In genomic region chr12:22722081-22722480, GRCh38 we compare ENCODE assay signal across 18 cellular contexts.
A peak's percentile ranks its signal among the peaks of the same experiment; 100 is the strongest.
DNase-seq lines count a peak whose midpoint lies in the region; TF ChIP-seq lines count a peak whose summit lies in the region.
"Had no signal": no experiment of that assay in that cellular context is flagged by ENCODE, and none has a peak within 500 bp of the region (broad histone marks: within the 10 kb centered on the region; RNA-seq: fewer than 3 reads in every experiment).

No MANE protein-coding gene starts in this region.

- H2BK20ac ChIP-seq in H9 (ENCODE audit: low read depth, low read length, poor library complexity, severe bottlenecking) = no peak overlapping the region

- H3K27me3 Mint-ChIP-seq in HFFc6 (ENCODE audit: insufficient read depth) = peaks cover 10% of the 10 kb centered on the region; the same call in 1 of the 2 replicates
- H3K27me3 Mint-ChIP-seq in H9 (ENCODE audit: low read depth) = no peaks in the 10 kb centered on the region

- H3K9me3 Mint-ChIP-seq in HFFc6 (no peaks in the 10 kb centered on the region), H9 (no peaks in the 10 kb centered on the region)
- H3K9me3 Mint-ChIP-seq: CD8-positive, alpha-beta T cell had no signal

- H3K79me1 ChIP-seq in H9 (ENCODE audit: insufficient read depth, low read depth, low read length, poor library complexity, severe bottlenecking) = no peaks in the 10 kb centered on the region

- H2BK120ac ChIP-seq in H9 (ENCODE audit: low read depth, low read length, poor library complexity, severe bottlenecking) = no peak overlapping the region

- no peaks in the 10 kb centered on the region for H3K79me2 ChIP-seq in H9 (ENCODE audit: insufficient read depth, low read length)

- in situ Hi-C loops in SK-MEL-5 (cut with HindIII; ENCODE audit: low pct_unique_long_range_greater_than_20kb, low sequenced_read_pairs) = no loop called here

- H3K23ac ChIP-seq in H9 (ENCODE audit: insufficient read length, low read depth, low read length) = no peak overlapping the region

- no peak overlapping the region for H2AK5ac ChIP-seq in H9 (ENCODE audit: insufficient read length, low read length)

- H2AFZ ChIP-seq in H9 (ENCODE audit: low read length) = no peak overlapping the region

- no peak for TF ChIP-seq POLR2A in lower leg skin (IDR thresholded peaks at IDR 0.05)

- no peak overlapping the region for H4K8ac ChIP-seq in H9 (replicated peaks; ENCODE audit: insufficient read length, low read depth, low read length)

- H3K4me1 Mint-ChIP-seq in HFFc6 (ENCODE audit: low read depth) = peaks cover 13% of the 10 kb centered on the region
- H3K4me1 Mint-ChIP-seq in H9 = peaks cover 3 to 6% of the 10 kb centered on the region in 2 experiments; a peak in 3 of 4 replicates
- H3K4me1 Mint-ChIP-seq: B cell had no signal

- no peak overlapping the region for H3K4me2 ChIP-seq in H9 (ENCODE audit: insufficient read depth, insufficient read length, low read length)
- H3K4me2 ChIP-seq: BLaER1 treated with 17β-estradiol and CSF1 and Interleukin-3, amounts not matched to agents 10 nM and 100 nM had no signal

- intact Hi-C loops in tibial artery (cut with DNase I; ENCODE audit: low total_unique reads) = no loop called here
- intact Hi-C loops in lower leg skin (cut with DNase I; ENCODE audit: low total_unique reads) = no loop called here

- TF ChIP-seq CTCF in HFFc6 (IDR thresholded peaks at IDR 0.05) (no peak), tibial artery (IDR thresholded peaks at IDR 0.05) (no peak), H9 (conservative IDR thresholded peaks at IDR 0.05) (no peak), lower leg skin (IDR thresholded peaks at IDR 0.05) (no peak)

- no peaks in the 10 kb centered on the region for H3K27me3 ChIP-seq in tibial artery
- no peaks in the 10 kb centered on the region for H3K27me3 ChIP-seq in H9 (ENCODE audit: insufficient read depth, low read length)
- H3K27me3 ChIP-seq: BLaER1 treated with 17β-estradiol and CSF1 and Interleukin-3, amounts not matched to agents 10 nM and 100 nM had no signal

- H3K9me3 ChIP-seq in mesodermal cell (ENCODE audit: control insufficient read depth, low read length) (no peaks in the 10 kb centered on the region), tibial artery (no peaks in the 10 kb centered on the region), H9 (ENCODE audit: control insufficient read depth, low read depth, low read length) (no peaks in the 10 kb centered on the region)

- WGBS in mesodermal cell (ENCODE audit: insufficient coverage in 2 of 2), 2 experiments = no CpG with 5 or more reads among the region's 2 CpGs
- WGBS in H9 (ENCODE audit: extremely low coverage, insufficient read length, low lambda C conversion rate) = no CpG with 5 or more reads among the region's 2 CpGs
- WGBS in lower leg skin, 2 donors = 67 to 75% methylated on average over 2 of the region's 2 CpGs

- DNase-seq in HFFc6 (no peak), SK-MEL-5 (ENCODE audit: low read depth, low spot score) (peak; percentile 99), tibial artery (no peak), H9 (no peak), lower leg skin (ENCODE audit: low spot score in 2 of 2) (no peak), GDM1 (lab: John Stamatoyannopoulos, UW) (no peak)
- DNase-seq: CD8-positive, alpha-beta T cell; COR-L47; DMS 273 treated with DMSO at 0.1 percent for 48 hours; DMS53; GOT3; H7; IMR-90 had no signal

- H3K36me3 Mint-ChIP-seq in HFFc6 (ENCODE audit: low read depth) (no peaks in the 10 kb centered on the region), H9 (ENCODE audit: insufficient read depth in 1 of 3, low read depth in 3 of 3) (0 out of 7 replicates have a peak, but pooled peaks cover 0 to 4% (median 0%) of the 10 kb centered on the region in 3 experiments)
- H3K36me3 Mint-ChIP-seq: CD8-positive, alpha-beta T cell had no signal

- H3K27ac Mint-ChIP-seq in HFFc6 (no peak overlapping the region), H9 (no peak overlapping the region)
- H3K27ac Mint-ChIP-seq: B cell; CD8-positive, alpha-beta T cell had no signal

- no peak overlapping the region for H3K9ac ChIP-seq in H9 (ENCODE audit: extremely low read depth, insufficient read length, low read length)
- H3K9ac ChIP-seq: BLaER1 treated with 17β-estradiol and CSF1 and Interleukin-3, amounts not matched to agents 10 nM and 100 nM had no signal

- H2BK15ac ChIP-seq in H9 (ENCODE audit: low read depth, low read length) = no peak overlapping the region

- no peak overlapping the region for H3K4me3 ChIP-seq in mesodermal cell (ENCODE audit: extremely low read depth, insufficient read depth, low read length, poor library complexity, severe bottlenecking)
- H3K4me3 ChIP-seq in tibial artery = no peak overlapping the region
- H3K4me3 ChIP-seq in lower leg skin (ENCODE audit: low read depth, poor library complexity, severe bottlenecking) = no peak overlapping the region
- H3K4me3 ChIP-seq: BLaER1 treated with 17β-estradiol and CSF1 and Interleukin-3, amounts not matched to agents 10 nM and 100 nM; K562 had no signal

- no peaks in the 10 kb centered on the region for H3K36me3 ChIP-seq in mesodermal cell (ENCODE audit: control insufficient read depth, insufficient read depth, low read length)
- H3K36me3 ChIP-seq in tibial artery = no peaks in the 10 kb centered on the region
- H3K36me3 ChIP-seq: BLaER1 treated with 17β-estradiol and CSF1 and Interleukin-3, amounts not matched to agents 10 nM and 100 nM had no signal

- H2BK5ac ChIP-seq in H9 (ENCODE audit: insufficient read length, low read length) = no peak overlapping the region

- peaks cover 2% of the 10 kb centered on the region for H3K4me1 ChIP-seq in mesodermal cell (ENCODE audit: control insufficient read depth, insufficient read depth, low read length, poor library complexity, severe bottlenecking)
- peaks cover 0 to 34% (median 12%) of the 10 kb centered on the region in 4 donors for H3K4me1 ChIP-seq in tibial artery
- no peaks in the 10 kb centered on the region for H3K4me1 ChIP-seq in H9 (ENCODE audit: insufficient read depth, low read length)

- H3K14ac ChIP-seq in H9 (ENCODE audit: insufficient read depth, low read length) = no peak overlapping the region

- no peaks in the 10 kb centered on the region for H4K20me1 ChIP-seq in H9 (ENCODE audit: control insufficient read depth, insufficient read depth, insufficient read length)
- H4K20me1 ChIP-seq: BLaER1 treated with 17β-estradiol and CSF1 and Interleukin-3, amounts not matched to agents 10 nM and 100 nM had no signal

- H3T11ph ChIP-seq in H9 (ENCODE audit: low read length) = no peak overlapping the region

- no peak overlapping the region for H4K91ac ChIP-seq in H9 (ENCODE audit: insufficient read length, low read depth, low read length)

- H3K27ac ChIP-seq in mesodermal cell (ENCODE audit: low read depth, low read length, severe bottlenecking) (peak overlapping the region; percentile 61), tibial artery (peak overlapping the region; percentile 62 to 67), H9 (ENCODE audit: insufficient read length, low read depth, low read length) (no peak overlapping the region)
- H3K27ac ChIP-seq: BLaER1 treated with 17β-estradiol and CSF1 and Interleukin-3, amounts not matched to agents 10 nM and 100 nM; HL-60 had no signal

- H3K4me3 Mint-ChIP-seq in HFFc6 = peak overlapping the region; percentile 35; the same call in 1 of the 2 replicates
- no peak overlapping the region for H3K4me3 Mint-ChIP-seq in H9
- H3K4me3 Mint-ChIP-seq: B cell; CD8-positive, alpha-beta T cell had no signal

- H3K4ac ChIP-seq in H9 (ENCODE audit: low read depth, low read length) = no peak overlapping the region

- no peak overlapping the region for H4K5ac ChIP-seq in H9 (ENCODE audit: insufficient read length, low read depth, low read length)

- no peaks in the 10 kb centered on the region for H3K23me2 ChIP-seq in H9 (ENCODE audit: insufficient read length, low read depth, low read length, poor library complexity, severe bottlenecking)

- no peak overlapping the region for H2BK12ac ChIP-seq in H9 (ENCODE audit: insufficient read length, low read depth, low read length)

- H3K56ac ChIP-seq in H9 (ENCODE audit: insufficient read length, low read depth, low read length) = no peak overlapping the region

- no peak overlapping the region for H3K18ac ChIP-seq in H9 (ENCODE audit: insufficient read length, low read depth, low read length)
